28 cellular contexts compared by ENCODE assay signal in genomic region chr1:87180682-87181081, GRCh38.
DNase-seq lines count a peak whose midpoint lies in the region; ATAC-seq and TF ChIP-seq lines count a peak whose summit lies in the region.
"Had no signal": no experiment of that assay in that cellular context is flagged by ENCODE, and none has a peak within 500 bp of the region (broad histone marks: within the 10 kb centered on the region; RNA-seq: fewer than 3 reads in every experiment).

No MANE protein-coding gene starts in this region.

- intact Hi-C loops in left ventricle myocardium inferior (cut with micrococcal nuclease), result no loop called here
- intact Hi-C loops in uterus (cut with DNase I; ENCODE audit: low total_unique reads), result no loop called here

- DNase-seq in SIG-M5 treated with dmso at 0.1 percent for 504 hours (lab: John Stamatoyannopoulos, UW; ENCODE audit: unreplicated experiment) (peak; percentile 4), SIG-M5 (lab: John Stamatoyannopoulos, UW) (no peak), OCI-M1 (lab: John Stamatoyannopoulos, UW) (peak; percentile 68), left ventricle myocardium inferior (peak; percentile 25), uterus (no peak)
- DNase-seq: activated CD4-positive, alpha-beta T cell treated with anti-CD3 and anti-CD28 coated beads for 48 hours; activated CD8-positive, alpha-beta memory T cell treated with anti-CD3 and anti-CD28 coated beads for 24 hours; activated effector memory CD4-positive, alpha-beta T cell treated with anti-CD3 and anti-CD28 coated beads, Interleukin-2, amount 50 U/mL, for 16 hours; activated naive CD8-positive, alpha-beta T cell treated with anti-CD3 and anti-CD28 coated beads, Interleukin-2, amount 10 ng/mL, durations not matched to agents 7 days and 5 days; CD4-positive, alpha-beta T cell; central memory CD4-positive, alpha-beta T cell; EL; endodermal cell; foreskin melanocyte; naive B cell; NCI-H187 treated with DMSO at 0.1 percent for 48 hours; NCI-H526; nucleus accumbens; tibial artery had no signal

- H3K27ac ChIP-seq in left ventricle myocardium inferior (replicated peaks) (peak overlapping the region; percentile 61), urinary bladder (ENCODE audit: low read depth) (peak overlapping the region; percentile 18), uterus (no peak overlapping the region)
- H3K27ac ChIP-seq: psoas muscle, skin epidermis, tibial artery, VCaP had no signal

- ATAC-seq in HG02870 (IDR thresholded peaks at IDR 0.05; ENCODE audit: unreplicated experiment), result no peak
- no peak for ATAC-seq in GM18870 (IDR thresholded peaks at IDR 0.05; ENCODE audit: unreplicated experiment)
- ATAC-seq: esophagus mucosa, left lobe of liver had no signal

- H3K4me1 ChIP-seq in left ventricle myocardium inferior (peaks cover 8% of the 10 kb centered on the region), urinary bladder (ENCODE audit: insufficient read depth) (no peaks in the 10 kb centered on the region), uterus (no peaks in the 10 kb centered on the region)
- H3K4me1 ChIP-seq: psoas muscle, tibial artery had no signal

- TF ChIP-seq POLR2A in uterus (IDR thresholded peaks at IDR 0.05), result no peak

- TF ChIP-seq CTCF in left ventricle myocardium inferior (IDR thresholded peaks at IDR 0.05; ENCODE audit: borderline replicate concordance), result no peak
- no peak for TF ChIP-seq CTCF in uterus (IDR thresholded peaks at IDR 0.05)

- H3K4me3 ChIP-seq in left ventricle myocardium inferior (no peak overlapping the region), urinary bladder (ENCODE audit: low read depth, low read length) (no peak overlapping the region), uterus (no peak overlapping the region)
- H3K4me3 ChIP-seq: K562, psoas muscle, skin epidermis, tibial artery had no signal

- H3K36me3 ChIP-seq in left ventricle myocardium inferior (no peaks in the 10 kb centered on the region), urinary bladder (ENCODE audit: insufficient read depth) (no peaks in the 10 kb centered on the region), uterus (no peaks in the 10 kb centered on the region)
- H3K36me3 ChIP-seq: tibial artery had no signal

- H3K27me3 ChIP-seq in left ventricle myocardium inferior (ENCODE audit: low read depth) (no peaks in the 10 kb centered on the region), uterus (no peaks in the 10 kb centered on the region)
- H3K27me3 ChIP-seq: tibial artery had no signal

- 68% methylated on average over 3 of the region's 3 CpGs for WGBS in urinary bladder

- H3K9me3 ChIP-seq in left ventricle myocardium inferior (replicated peaks), result no peaks in the 10 kb centered on the region
- H3K9me3 ChIP-seq in uterus, result no peaks in the 10 kb centered on the region
- H3K9me3 ChIP-seq: psoas muscle, tibial artery had no signal

Comparison
In these comparisons a context has a peak if more than half of its experiments do, and no peak if none do; other contexts are left out.
1. DNase-seq: peak in SIG-M5 treated with dmso at 0.1 percent for 504 hours (single experiment), OCI-M1 (single experiment) and left ventricle myocardium inferior (single experiment); none in SIG-M5 (single experiment) and uterus (0 of 2).
2. H3K27ac ChIP-seq: peak in left ventricle myocardium inferior (single experiment) and urinary bladder (single experiment); none in uterus (0 of 2).